8 cellular contexts compared by ENCODE assay signal in the genomic region with DNA sequence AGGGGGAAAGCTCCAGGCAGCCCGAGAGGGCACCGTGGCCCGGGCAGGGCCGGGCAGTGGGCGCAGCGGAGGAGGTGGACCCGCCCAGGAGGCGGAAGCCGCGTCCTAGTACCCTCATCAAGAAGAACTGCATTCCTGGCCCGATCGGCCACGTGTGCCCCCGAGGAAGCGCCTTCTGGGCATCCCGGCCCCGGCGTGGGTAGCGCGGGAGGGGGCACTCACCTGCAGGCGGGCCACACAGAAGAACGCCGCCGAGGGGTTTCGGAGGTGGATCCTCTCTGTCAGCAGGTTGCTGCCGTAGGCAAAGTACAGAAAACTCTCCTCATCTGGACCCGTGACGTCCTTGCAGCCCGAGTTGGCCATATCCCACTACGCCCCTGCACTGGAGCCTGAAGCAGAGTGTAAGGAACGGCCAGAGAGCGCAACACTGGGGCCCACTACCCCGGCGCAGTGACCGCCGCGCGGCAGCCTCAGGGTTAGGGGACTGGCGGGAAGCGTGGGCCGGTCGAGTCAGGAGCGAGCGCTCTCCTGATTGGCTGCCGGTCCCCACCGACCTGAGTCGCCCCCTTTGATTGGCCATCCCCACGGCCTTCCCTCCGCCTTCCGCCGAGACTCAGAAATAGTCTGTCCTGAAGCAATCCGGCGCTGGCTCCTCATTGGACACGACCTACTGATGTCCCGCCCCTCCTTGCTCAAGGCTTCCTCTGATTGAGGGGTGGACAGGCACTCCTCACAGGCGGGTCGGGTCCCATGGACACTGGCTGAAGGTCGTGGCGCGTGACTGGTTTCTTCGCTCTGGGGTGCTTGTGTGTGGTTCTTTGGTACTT. TPM values are rescaled to one million over a fixed set of nuclear protein-coding genes. Genes with fewer than 3 reads are reported as not detected.
DNase-seq lines count a peak whose midpoint lies in the region; ATAC-seq, FAIRE-seq and TF ChIP-seq lines count a peak whose summit lies in the region.

A gene with protein sequence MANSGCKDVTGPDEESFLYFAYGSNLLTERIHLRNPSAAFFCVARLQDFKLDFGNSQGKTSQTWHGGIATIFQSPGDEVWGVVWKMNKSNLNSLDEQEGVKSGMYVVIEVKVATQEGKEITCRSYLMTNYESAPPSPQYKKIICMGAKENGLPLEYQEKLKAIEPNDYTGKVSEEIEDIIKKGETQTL (minus strand): TSS at position 483 of the 827 bp plus-strand sequence. CDS start 120 bp downstream, at position 363.

- dilution Hi-C loops in mammary epithelial cell (cut with HindIII; ENCODE audit: low sequenced_read_pairs), result no loop called here

- peaks cover 50% of the 10 kb centered on the region for H3K79me2 ChIP-seq in mammary epithelial cell (ENCODE audit: insufficient read depth, low read length)

- H3K4me2 ChIP-seq in mammary epithelial cell (ENCODE audit: insufficient read depth, low read depth, low read length), result peak within 1 kb of the TSS; percentile 93

- H4K20me1 ChIP-seq in mammary epithelial cell (ENCODE audit: insufficient read depth, low read length), result no peaks in the 10 kb centered on the region

- 3% methylated on average over 30 of the region's 61 CpGs for WGBS in mammary epithelial cell (ENCODE audit: low coverage, missing lambda C conversion rate)
- WGBS in small intestine, 3 donors, result 0 to 1% (median 0%) methylated on average over 57 to 61 of the region's 61 CpGs

- H3K4me1 ChIP-seq in mammary epithelial cell (ENCODE audit: insufficient read depth, low read length) (peaks cover 29% of the 10 kb centered on the region), iPS-20b (ENCODE audit: insufficient read depth, low read length) (peaks cover 3% of the 10 kb centered on the region; the same call in 1 of the 2 replicates), small intestine (ENCODE audit: control insufficient read depth in 2 of 2, insufficient read depth in 1 of 2, low read depth in 1 of 2, low read length in 1 of 2) (peaks cover 3 to 5% of the 10 kb centered on the region in 2 donors)

- TF ChIP-seq CTCF in AG04449 (IDR thresholded peaks at IDR 0.05; ENCODE audit: insufficient read depth, low read length, missing control alignments), result no peak
- no peak for TF ChIP-seq CTCF in WERI-Rb-1 (IDR thresholded peaks at IDR 0.05; ENCODE audit: low read depth, low read length)
- TF ChIP-seq CTCF in mammary epithelial cell (conservative IDR thresholded peaks at IDR 0.05 in 1 of 2, IDR thresholded peaks at IDR 0.05 in 1 of 2; ENCODE audit: extremely low read depth in 1 of 2, insufficient read depth in 1 of 2, low read depth in 1 of 2, low read length in 2 of 2), result no peak

- H3K9ac ChIP-seq in mammary epithelial cell (ENCODE audit: insufficient read depth, low read length), result peak within 1 kb of the TSS; percentile 89
- H3K9ac ChIP-seq in iPS-20b (ENCODE audit: low read depth, low read length), result peak within 1 kb of the TSS; percentile 93

- peak; percentile 91 for DNase-seq in AG04449 (ENCODE audit: low read depth, low spot score)
- peak; percentile 97 for DNase-seq in NCI-H2227 (lab: John Stamatoyannopoulos, UW; ENCODE audit: unreplicated experiment)
- DNase-seq in WERI-Rb-1, result peak; percentile 99
- DNase-seq in mammary epithelial cell, result peak; percentile 97
- peak; percentile 100 for DNase-seq in small intestine

- POLR2A ChIA-PET in AG04449 (lab: Yijun Ruan, JAX), result interaction anchor here (1.6 kb wide), 1 partner anchor 26 kb away, joined by 4 read pairs; no protein-coding TSS in a partner anchor

- intact Hi-C loops in mammary epithelial cell (cut with micrococcal nuclease), result loop anchor here (2.0 to 5.0 kb wide), 3 partner anchors 26 to 337 kb away; a partner anchor contains a TSS

- CTCF ChIA-PET in AG04449 (lab: Yijun Ruan, JAX) (no interaction called here), mammary epithelial cell (lab: Charles Lee; ENCODE audit: low non-redundant PET) (no interaction called here)

- ATAC-seq in GM18873 (IDR thresholded peaks at IDR 0.05; ENCODE audit: low FRiP score, unreplicated experiment) (peak; percentile 98), HG03139 (IDR thresholded peaks at IDR 0.05; ENCODE audit: unreplicated experiment) (peak; percentile 99)

- no TSS peak for BruUV-seq in mammary epithelial cell (replicated peaks; lab: Mats Ljungman, UMichigan)

- H3K36me3 ChIP-seq in WERI-Rb-1 (peaks cover 23% of the 10 kb centered on the region), mammary epithelial cell (ENCODE audit: insufficient read depth, low read length) (no peaks in the 10 kb centered on the region), iPS-20b (ENCODE audit: insufficient read depth, low read depth, low read length) (peaks cover 18% of the 10 kb centered on the region; the same call in 1 of the 2 replicates), small intestine (ENCODE audit: control insufficient read depth in 2 of 2, insufficient read depth in 2 of 2, low read length in 2 of 2) (no peaks in the 10 kb centered on the region)

- H3K4me3 ChIP-seq in AG04449 (ENCODE audit: low read depth, low read length) (peak within 1 kb of the TSS; percentile 90), WERI-Rb-1 (ENCODE audit: low read depth, low read length) (peak within 1 kb of the TSS; percentile 98), mammary epithelial cell (replicated peaks in 1 of 3; ENCODE audit: insufficient read depth in 1 of 3, low read depth in 2 of 3, low read length in 3 of 3) (peak within 1 kb of the TSS; percentile 74 to 99 (median 88)), iPS-20b (ENCODE audit: low read length) (peak within 1 kb of the TSS; percentile 84), small intestine (ENCODE audit: low read depth in 1 of 2, low read length in 2 of 2) (peak within 1 kb of the TSS; percentile 69 to 79)

- FAIRE-seq in small intestine (lab: Jason Lieb, UNC), result no peak

- no peaks in the 10 kb centered on the region for H3K9me3 ChIP-seq in WERI-Rb-1 (ENCODE audit: severe bottlenecking)
- no peaks in the 10 kb centered on the region for H3K9me3 ChIP-seq in mammary epithelial cell (replicated peaks; ENCODE audit: insufficient read depth, low read length)
- H3K9me3 ChIP-seq in iPS-20b (ENCODE audit: insufficient read depth, low read depth, low read length), result no peaks in the 10 kb centered on the region; the same call in 1 of the 2 replicates
- H3K9me3 ChIP-seq in small intestine (ENCODE audit: control insufficient read depth, low read depth), result no peaks in the 10 kb centered on the region

- peak within 1 kb of the TSS; percentile 94 for H2AFZ ChIP-seq in mammary epithelial cell (ENCODE audit: low read depth, low read length)

- peak within 1 kb of the TSS; percentile 84 for H3K27ac ChIP-seq in WERI-Rb-1
- H3K27ac ChIP-seq in mammary epithelial cell (ENCODE audit: insufficient read depth, low read depth, low read length), result peak within 1 kb of the TSS; percentile 72
- H3K27ac ChIP-seq in iPS-20b (ENCODE audit: low read length), result peak within 1 kb of the TSS; percentile 71
- peak within 1 kb of the TSS; percentile 71 to 79 for H3K27ac ChIP-seq in small intestine (ENCODE audit: low read depth in 1 of 2, low read length in 1 of 2)

- in situ Hi-C loops in mammary epithelial cell (cut with MboI; ENCODE audit: low sequenced_read_pairs in 2 of 2), result no loop called here

- H3K27me3 ChIP-seq in WERI-Rb-1 (ENCODE audit: insufficient read depth, low read depth, severe bottlenecking) (no peaks in the 10 kb centered on the region), mammary epithelial cell (ENCODE audit: insufficient read depth, low read length) (no peaks in the 10 kb centered on the region), iPS-20b (ENCODE audit: insufficient read depth, low read length) (no peaks in the 10 kb centered on the region), small intestine (ENCODE audit: control insufficient read depth in 2 of 2, insufficient read depth in 2 of 2, low read length in 2 of 2) (no peaks in the 10 kb centered on the region)

RNA-seq across cellular contexts. Expression of the gene that starts here (rescaled TPM):
- 10 to 100 TPM; 25.7 to 60.3 TPM for total RNA-seq in mammary epithelial cell
- polyA plus RNA-seq in mammary epithelial cell, result 39.7 TPM
- polyA minus RNA-seq in mammary epithelial cell, result 11.5 TPM
- 100 to 1,000 TPM in 1 of 3 donors, 10 to 100 TPM in 2; 57.3 to 105 (median 73.4) TPM for polyA plus RNA-seq in small intestine

Comparison
In these comparisons a context has a peak if more than half of its experiments do, and no peak if none do; other contexts are left out.
1. Peak in every context shown above with its lines: DNase-seq, ATAC-seq, H3K4me3 ChIP-seq and H3K27ac ChIP-seq.